Comparison of ENCODE assay signal across 14 cellular contexts in the genomic region with DNA sequence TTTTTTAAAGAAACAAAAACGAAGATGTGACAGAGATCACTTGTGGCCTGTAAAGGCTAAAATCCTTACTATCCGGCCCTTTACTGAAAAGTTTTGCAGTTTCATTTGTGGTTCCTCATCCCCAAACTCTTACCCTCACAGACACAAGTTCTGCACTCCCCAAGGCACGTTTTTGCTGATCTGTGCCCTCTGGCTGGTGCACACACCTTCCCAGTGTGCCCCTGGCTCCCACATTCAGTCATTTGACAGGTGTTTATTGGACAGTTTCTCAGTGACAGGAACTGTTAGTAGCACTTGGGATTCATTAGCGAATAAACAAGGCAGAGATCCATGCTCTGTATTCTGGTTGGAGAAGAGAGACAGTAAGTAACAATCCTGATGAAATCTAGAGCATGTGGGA. TPM values are rescaled to one million over a fixed set of nuclear protein-coding genes. Genes with fewer than 3 reads are reported as not detected.
A peak's percentile ranks its signal among the peaks of the same experiment; 100 is the strongest.
DNase-seq lines count a peak whose midpoint lies in the region; ATAC-seq and TF ChIP-seq lines count a peak whose summit lies in the region.
"Had no signal": no experiment of that assay in that cellular context is flagged by ENCODE, and none has a peak within 500 bp of the region (broad histone marks: within the 10 kb centered on the region; RNA-seq: fewer than 3 reads in every experiment).

No MANE protein-coding gene starts in this region.

- no peak overlapping the region for H3K4me3 Mint-ChIP-seq in activated T-cell treated with anti-CD3 and anti-CD28 coated beads, Interleukin-2, amount 50 U/mL, for 24 hours
- no peak overlapping the region for H3K4me3 Mint-ChIP-seq in CD8-positive, alpha-beta T cell
- no peak overlapping the region for H3K4me3 Mint-ChIP-seq in activated naive CD8-positive, alpha-beta T cell
- no peak overlapping the region for H3K4me3 Mint-ChIP-seq in naive thymus-derived CD8-positive, alpha-beta T cell
- H3K4me3 Mint-ChIP-seq: CD14-positive monocyte had no signal

- H3K27me3 ChIP-seq in CD8-positive, alpha-beta T cell (ENCODE audit: insufficient read depth, low read length), result no peaks in the 10 kb centered on the region
- H3K27me3 ChIP-seq: SJSA1 had no signal

- peaks cover 24% of the 10 kb centered on the region for H3K4me1 Mint-ChIP-seq in activated T-cell treated with anti-CD3 and anti-CD28 coated beads, Interleukin-2, amount 50 U/mL, for 24 hours (ENCODE audit: low read depth)
- peaks cover 39% of the 10 kb centered on the region for H3K4me1 Mint-ChIP-seq in CD8-positive, alpha-beta T cell (ENCODE audit: low read depth)
- peaks cover 26% of the 10 kb centered on the region for H3K4me1 Mint-ChIP-seq in activated naive CD8-positive, alpha-beta T cell (ENCODE audit: low read depth)
- H3K4me1 Mint-ChIP-seq in naive thymus-derived CD8-positive, alpha-beta T cell, result peaks cover 21 to 44% (median 37%) of the 10 kb centered on the region in 4 donors

- no peaks in the 10 kb centered on the region for H3K27me3 Mint-ChIP-seq in activated T-cell treated with anti-CD3 and anti-CD28 coated beads, Interleukin-2, amount 50 U/mL, for 24 hours
- no peaks in the 10 kb centered on the region for H3K27me3 Mint-ChIP-seq in CD8-positive, alpha-beta T cell (ENCODE audit: low read depth)
- no peaks in the 10 kb centered on the region for H3K27me3 Mint-ChIP-seq in activated naive CD8-positive, alpha-beta T cell
- H3K27me3 Mint-ChIP-seq in naive thymus-derived CD8-positive, alpha-beta T cell, result no peaks in the 10 kb centered on the region

- no peak for ATAC-seq in CD8-positive, alpha-beta T cell
- ATAC-seq in naive thymus-derived CD8-positive, alpha-beta T cell, result no peak
- no peak for ATAC-seq in HG02840 (IDR thresholded peaks at IDR 0.05; ENCODE audit: low FRiP score, unreplicated experiment)

- H3K36me3 Mint-ChIP-seq in activated T-cell treated with anti-CD3 and anti-CD28 coated beads, Interleukin-2, amount 50 U/mL, for 24 hours (ENCODE audit: low read depth), result peaks cover 92% of the 10 kb centered on the region
- H3K36me3 Mint-ChIP-seq in CD8-positive, alpha-beta T cell, result peaks cover 86% of the 10 kb centered on the region
- H3K36me3 Mint-ChIP-seq in activated naive CD8-positive, alpha-beta T cell, result peaks cover 13% of the 10 kb centered on the region
- peaks cover 0 to 78% (median 11%) of the 10 kb centered on the region in 3 donors for H3K36me3 Mint-ChIP-seq in naive thymus-derived CD8-positive, alpha-beta T cell
- H3K36me3 Mint-ChIP-seq: CD14-positive monocyte had no signal

- peaks cover 66% of the 10 kb centered on the region for H3K36me3 ChIP-seq in CD8-positive, alpha-beta T cell (ENCODE audit: insufficient read depth, low read length)
- H3K36me3 ChIP-seq: SJSA1 had no signal

- H3K4me1 ChIP-seq in CD8-positive, alpha-beta T cell (ENCODE audit: insufficient read depth, low read length), result peaks cover 8% of the 10 kb centered on the region
- H3K4me1 ChIP-seq: SJSA1 had no signal

- H3K9me3 ChIP-seq in CD8-positive, alpha-beta T cell (ENCODE audit: low read length), result no peaks in the 10 kb centered on the region
- H3K9me3 ChIP-seq: SJSA1 had no signal

- CTCF ChIA-PET in CD8-positive, alpha-beta T cell (lab: Charles Lee), result no interaction called here

- no peak overlapping the region for H3K27ac ChIP-seq in CD8-positive, alpha-beta T cell (ENCODE audit: low read depth, low read length)
- H3K27ac ChIP-seq: GM23248, SJSA1 had no signal

- no peaks in the 10 kb centered on the region for H3K9me3 Mint-ChIP-seq in activated T-cell treated with anti-CD3 and anti-CD28 coated beads, Interleukin-2, amount 50 U/mL, for 24 hours
- H3K9me3 Mint-ChIP-seq in CD8-positive, alpha-beta T cell, result no peaks in the 10 kb centered on the region
- no peaks in the 10 kb centered on the region for H3K9me3 Mint-ChIP-seq in activated naive CD8-positive, alpha-beta T cell (ENCODE audit: low read depth)
- H3K9me3 Mint-ChIP-seq in naive thymus-derived CD8-positive, alpha-beta T cell, result no peaks in the 10 kb centered on the region

- H3K27ac Mint-ChIP-seq in activated T-cell treated with anti-CD3 and anti-CD28 coated beads, Interleukin-2, amount 50 U/mL, for 24 hours, result peak overlapping the region; percentile 26
- peak overlapping the region; percentile 73 for H3K27ac Mint-ChIP-seq in CD8-positive, alpha-beta T cell
- H3K27ac Mint-ChIP-seq in activated naive CD8-positive, alpha-beta T cell, result peak overlapping the region; percentile 36
- H3K27ac Mint-ChIP-seq in naive thymus-derived CD8-positive, alpha-beta T cell, result peak overlapping the region in 8 of 10 donors; percentile 31 to 81 (median 70)

- no peak overlapping the region for H3K4me3 ChIP-seq in CD8-positive, alpha-beta T cell (ENCODE audit: low read depth, low read length)
- H3K4me3 ChIP-seq: GM23248, SJSA1 had no signal

- intact Hi-C loops in CD8-positive, alpha-beta T cell (cut with DNase I, micrococcal nuclease), result no loop called here

- POLR2A ChIA-PET in CD8-positive, alpha-beta T cell (lab: Charles Lee), result interaction anchor here (0.8 kb wide), 1 partner anchor 10 kb away, joined by 3 read pairs; no protein-coding TSS in a partner anchor
- POLR2A ChIA-PET in naive thymus-derived CD8-positive, alpha-beta T cell (lab: Charles Lee), result interaction anchor here (11.6 kb wide), 1 partner anchor 23 kb away, joined by 159 read pairs; a partner anchor contains a TSS

- no peak for TF ChIP-seq CTCF in CD8-positive, alpha-beta T cell (IDR thresholded peaks at IDR 0.05)

- no peak for DNase-seq in activated T-cell treated with anti-CD3 and anti-CD28 coated beads, Interleukin-2, amount 50 U/mL, for 24 hours
- DNase-seq in activated T-cell treated with anti-CD3 and anti-CD28 coated beads, Interleukin-2, amount 50 U/mL, for 48 hours, result no peak
- DNase-seq in CD8-positive, alpha-beta T cell, result no peak
- no peak for DNase-seq in naive thymus-derived CD8-positive, alpha-beta T cell
- DNase-seq in NOMO-1 (lab: John Stamatoyannopoulos, UW; ENCODE audit: unreplicated experiment in 2 of 2), result no peak
- DNase-seq in NCI-H1092 treated with DMSO at 0.1 percent for 48 hours (lab: John Stamatoyannopoulos, UW), result no peak
- DNase-seq: DMS79, GM23248, NCI-H187 treated with DMSO at 0.1 percent for 48 hours, NCI-H446 treated with DMSO at 0.1 percent for 48 hours had no signal

RNA-seq across cellular contexts. Expression of a gene that starts 22.8 kb away (rescaled TPM):
- 100 to 1,000 TPM; 487 to 512 TPM for total RNA-seq in CD8-positive, alpha-beta T cell
- total RNA-seq in naive thymus-derived CD8-positive, alpha-beta T cell, result 100 to 1,000 TPM; 490 to 503 TPM
- 100 to 1,000 TPM; 131 to 168 (median 149) TPM for polyA plus RNA-seq in naive thymus-derived CD8-positive, alpha-beta T cell
- total RNA-seq: GM23248, SJSA1 had no signal
- polyA plus RNA-seq: GM23248 had no signal
